In the genomic region with DNA sequence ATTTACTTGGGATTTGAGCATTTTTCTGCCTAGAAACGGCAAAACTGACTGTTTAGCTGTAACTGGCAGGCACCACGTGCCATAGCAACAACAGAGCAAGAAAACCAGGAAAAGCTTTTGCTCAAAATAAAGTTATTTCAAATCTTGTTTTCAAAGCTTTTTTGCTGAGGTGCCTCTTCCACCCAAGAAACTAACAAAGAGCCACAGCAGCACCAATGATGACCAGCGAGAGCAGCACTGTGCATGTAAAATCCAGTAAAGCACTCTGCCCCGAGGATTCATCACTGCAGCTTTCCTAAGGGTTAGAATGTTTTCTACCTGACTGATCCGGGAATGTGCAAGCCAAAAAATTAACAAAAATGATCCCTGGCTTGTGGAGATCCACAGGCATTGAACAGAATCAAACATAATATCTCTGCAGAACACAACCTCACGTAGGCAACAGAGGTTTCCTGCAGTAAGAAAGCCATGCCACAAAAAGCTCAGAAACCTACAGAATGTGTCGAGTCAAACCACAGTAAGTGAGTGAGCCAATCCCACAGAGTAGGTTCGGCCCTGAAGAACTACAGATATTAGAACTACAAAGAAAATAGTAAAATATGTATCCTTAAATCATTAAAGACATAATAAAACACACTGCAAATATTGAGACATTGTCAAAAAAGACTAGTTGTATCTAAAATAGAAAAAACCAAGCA, we compare ENCODE assay signal across 2 cellular contexts.
TF ChIP-seq lines count a peak whose summit lies in the region.

No MANE protein-coding gene starts in this region.

TF ChIP-seq in H1, 55 proteins besides CTCF, POLR2A, EP300 and RAD21:
- TF ChIP-seq, protein P1, sequence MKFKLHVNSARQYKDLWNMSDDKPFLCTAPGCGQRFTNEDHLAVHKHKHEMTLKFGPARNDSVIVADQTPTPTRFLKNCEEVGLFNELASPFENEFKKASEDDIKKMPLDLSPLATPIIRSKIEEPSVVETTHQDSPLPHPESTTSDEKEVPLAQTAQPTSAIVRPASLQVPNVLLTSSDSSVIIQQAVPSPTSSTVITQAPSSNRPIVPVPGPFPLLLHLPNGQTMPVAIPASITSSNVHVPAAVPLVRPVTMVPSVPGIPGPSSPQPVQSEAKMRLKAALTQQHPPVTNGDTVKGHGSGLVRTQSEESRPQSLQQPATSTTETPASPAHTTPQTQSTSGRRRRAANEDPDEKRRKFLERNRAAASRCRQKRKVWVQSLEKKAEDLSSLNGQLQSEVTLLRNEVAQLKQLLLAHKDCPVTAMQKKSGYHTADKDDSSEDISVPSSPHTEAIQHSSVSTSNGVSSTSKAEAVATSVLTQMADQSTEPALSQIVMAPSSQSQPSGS (IDR thresholded peaks at IDR 0.05; ENCODE audit: low read length): no peak
- no peak for TF ChIP-seq TCF12 (IDR thresholded peaks at IDR 0.05; ENCODE audit: low read depth, low read length)
TF ChIP-seq in H1: peak in this region for 0.

TF ChIP-seq in GM12891, 5 proteins besides CTCF, POLR2A, EP300 and RAD21:
- TF ChIP-seq POLR2AphosphoS5 (IDR thresholded peaks at IDR 0.05; ENCODE audit: low read depth, low read length) (no peak), PAX5 (IDR thresholded peaks at IDR 0.05; ENCODE audit: insufficient read depth, low read length, severe bottlenecking) (no peak), TAF1 (IDR thresholded peaks at IDR 0.05; ENCODE audit: low read depth, low read length) (no peak), POU2F2 (IDR thresholded peaks at IDR 0.05; ENCODE audit: low read depth, low read length) (no peak), SPI1 (IDR thresholded peaks at IDR 0.05; ENCODE audit: low read depth, low read length) (no peak)
